ENCODE assay signal across 10 cellular contexts in genomic region chr7:28481131-28481926, GRCh38.
DNase-seq lines count a peak whose midpoint lies in the region; ATAC-seq and TF ChIP-seq lines count a peak whose summit lies in the region.
"Had no signal": no experiment of that assay in that cellular context is flagged by ENCODE, and none has a peak within 500 bp of the region (broad histone marks: within the 10 kb centered on the region; RNA-seq: fewer than 3 reads in every experiment).

No MANE protein-coding gene starts in this region.

- TF ChIP-seq CTCF in omental fat pad (IDR thresholded peaks at IDR 0.05), result no peak

- ATAC-seq in GM18502 (IDR thresholded peaks at IDR 0.05; ENCODE audit: poor library complexity, unreplicated experiment), result peak; percentile 77
- peak; percentile 61 for ATAC-seq in GM21737 (IDR thresholded peaks at IDR 0.05; ENCODE audit: unreplicated experiment)
- peak; percentile 47 for ATAC-seq in HG03575 (IDR thresholded peaks at IDR 0.05; ENCODE audit: extremely low read depth, insufficient number of reproducible peaks, low FRiP score, unreplicated experiment)
- ATAC-seq in omental fat pad (ENCODE audit: low FRiP score), result no peak

- DNase-seq in left kidney (ENCODE audit: low read depth, low spot score) (peak; percentile 54), H4 (ENCODE audit: low spot score) (no peak), omental fat pad (ENCODE audit: low spot score) (no peak)
- no peak for DNase-seq in stimulated activated CD4-positive, alpha-beta T cell treated with anti-CD3 and anti-CD28 coated beads, Interleukin-1b, Interleukin-23, amount 100 ng/mL, for 48 hours
- DNase-seq in effector CD4-positive, alpha-beta T cell, result no peak
- DNase-seq: naive B cell, upper lobe of left lung had no signal
